8 cellular contexts compared by ENCODE assay signal in genomic region chr7:102616507-102617125, GRCh38. TPM values are rescaled to one million over a fixed set of nuclear protein-coding genes. Genes with fewer than 3 reads are reported as not detected.
A peak's percentile ranks its signal among the peaks of the same experiment; 100 is the strongest.
DNase-seq lines count a peak whose midpoint lies in the region; ATAC-seq and TF ChIP-seq lines count a peak whose summit lies in the region.
"Not testable (repeated sequence)": the region's sequence is repeated elsewhere in the genome, so short reads cannot be mapped to it uniquely, and the experiment has no call there.

RASA4 (minus strand) TSS chr7:102616756; CDS start chr7:102616689, 67 bp downstream.

- not testable (repeated sequence) for H3K36me3 Mint-ChIP-seq in Calu3 (ENCODE audit: insufficient read depth, unreplicated experiment)

- intact Hi-C loops in Calu3 (cut with micrococcal nuclease; ENCODE audit: unreplicated experiment) = not testable (repeated sequence)

- H3K4me3 Mint-ChIP-seq in Calu3 (ENCODE audit: low read depth, unreplicated experiment); stimulated activated naive CD8-positive, alpha-beta T cell treated with anti-CD3 and anti-CD28 coated beads, Interleukin-15, amount 100 ng/mL, for 72 hours: not testable (repeated sequence)

- CTCF ChIA-PET in Calu3 (lab: Charles Lee) = not testable (repeated sequence)

- not testable (repeated sequence) for H3K9me3 Mint-ChIP-seq in Calu3 (ENCODE audit: low read depth, unreplicated experiment); stimulated activated naive CD8-positive, alpha-beta T cell treated with anti-CD3 and anti-CD28 coated beads, Interleukin-15, amount 100 ng/mL, for 72 hours

- DNase-seq in Calu3 (peak; percentile 16), SK-MEL-5 (ENCODE audit: low read depth, low spot score) (peak; percentile 0), foreskin fibroblast (peak in 1 of 2 donors; percentile 0), myocyte (ENCODE audit: low read depth) (peak; percentile 6)
- peak; percentile 29 for DNase-seq in activated naive CD4-positive, alpha-beta T cell treated with anti-CD3 and anti-CD28 coated beads, Interleukin-2, amount 50 U/mL, for 16 hours
- DNase-seq in stimulated activated naive CD8-positive, alpha-beta T cell treated with anti-CD3 and anti-CD28 coated beads, Interleukin-15, amount 100 ng/mL, for 72 hours = peak; percentile 39 to 58

- not testable (repeated sequence) for H3K27ac Mint-ChIP-seq in Calu3 (ENCODE audit: unreplicated experiment); stimulated activated naive CD8-positive, alpha-beta T cell treated with anti-CD3 and anti-CD28 coated beads, Interleukin-15, amount 100 ng/mL, for 72 hours

- in situ Hi-C loops in SK-MEL-5 (cut with HindIII; ENCODE audit: low pct_unique_long_range_greater_than_20kb, low sequenced_read_pairs) = not testable (repeated sequence)

- not testable (repeated sequence) for BruUV-seq in Calu3 (replicated peaks; lab: Mats Ljungman, UMichigan)

- H3K4me1 Mint-ChIP-seq in Calu3 (ENCODE audit: low read depth, unreplicated experiment); stimulated activated naive CD8-positive, alpha-beta T cell treated with anti-CD3 and anti-CD28 coated beads, Interleukin-15, amount 100 ng/mL, for 72 hours: not testable (repeated sequence)

- not testable (repeated sequence) for H3K27me3 Mint-ChIP-seq in Calu3 (ENCODE audit: unreplicated experiment); stimulated activated naive CD8-positive, alpha-beta T cell treated with anti-CD3 and anti-CD28 coated beads, Interleukin-15, amount 100 ng/mL, for 72 hours

- ATAC-seq in GM21381 (IDR thresholded peaks at IDR 0.05; ENCODE audit: unreplicated experiment) (peak; percentile 73), HG03139 (IDR thresholded peaks at IDR 0.05; ENCODE audit: unreplicated experiment) (peak; percentile 69)
- peak; percentile 87 for ATAC-seq in stimulated activated naive CD8-positive, alpha-beta T cell treated with anti-CD3 and anti-CD28 coated beads, Interleukin-15, amount 100 ng/mL, for 72 hours

- TF ChIP-seq CTCF in Calu3 (IDR thresholded peaks at IDR 0.05; ENCODE audit: unreplicated experiment); foreskin fibroblast (IDR thresholded peaks at IDR 0.05; ENCODE audit: low read depth, low read length): not testable (repeated sequence)

- H3K4me3 ChIP-seq in foreskin fibroblast (ENCODE audit: low read depth in 1 of 2, low read length in 2 of 2) = peak within 1 kb of the TSS; percentile 35 to 42

RNA-seq across cellular contexts. Expression of gene RASA4, which starts in this region (rescaled TPM):
- 8.6 and 10.7 TPM in 2 replicates for total RNA-seq in Calu3 (2022)
- 0.61 and 1.2 TPM in 2 replicates for total RNA-seq in SK-MEL-5 (2014; rRNA removed; shearing (Covaris generic))
- polyA plus RNA-seq in SK-MEL-5 (2015; cell fraction: cytosol; rRNA removed) = 4.2 and 5.2 TPM in 2 replicates
- 6.9 and 39.2 TPM in 2 replicates for polyA plus RNA-seq in SK-MEL-5 (2015; cell fraction: nucleus; rRNA removed)
- total RNA-seq in myocyte = 26.5 and 28.4 TPM in 2 replicates
- 27.4 TPM for polyA plus RNA-seq in myocyte (2012)
